ENCODE assay signal across 1 cellular context in genomic region chr1:18855573-18855972, GRCh38.
TF ChIP-seq lines count a peak whose summit lies in the region.

No MANE protein-coding gene starts in this region.

TF ChIP-seq in IMR-90, 13 proteins besides CTCF, POLR2A, EP300 and RAD21 (continued from another document):
- TF ChIP-seq RFX5 (IDR thresholded peaks at IDR 0.05; ENCODE audit: low read depth, low read length) (no peak), MXI1 (IDR thresholded peaks at IDR 0.05; ENCODE audit: borderline replicate concordance, low read depth, low read length) (no peak), NFE2L2 (IDR thresholded peaks at IDR 0.05; ENCODE audit: low read depth, low read length) (no peak), MAFK (IDR thresholded peaks at IDR 0.05; ENCODE audit: low read depth, low read length) (no peak), SMC3 (IDR thresholded peaks at IDR 0.05; ENCODE audit: low read depth, low read length) (no peak), CEBPB (IDR thresholded peaks at IDR 0.05; ENCODE audit: low read depth, low read length) (no peak), BHLHE40 (IDR thresholded peaks at IDR 0.05; ENCODE audit: low read depth, low read length) (no peak)
TF ChIP-seq in IMR-90: peak in this region for 0.
